Comparison of ENCODE assay signal across 9 cellular contexts in the genomic region with DNA sequence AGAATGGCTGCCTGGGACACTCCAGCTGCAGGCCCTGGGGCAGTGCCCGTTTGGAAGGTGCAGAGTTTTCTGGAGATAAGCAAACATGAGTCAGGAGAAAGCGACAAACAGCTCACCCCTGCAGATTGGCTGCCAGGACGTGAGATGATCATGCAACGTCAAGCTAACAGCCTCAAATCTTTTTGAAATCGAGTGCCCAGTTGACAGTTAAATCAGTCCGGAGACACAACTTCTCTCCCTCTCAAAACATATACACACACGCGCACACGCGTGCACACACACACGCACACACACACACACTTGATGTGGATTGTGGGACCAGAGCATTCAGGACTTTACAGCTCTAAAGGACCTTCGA. TPM values are rescaled to one million over a fixed set of nuclear protein-coding genes. Genes with fewer than 3 reads are reported as not detected.
DNase-seq lines count a peak whose midpoint lies in the region; ATAC-seq, FAIRE-seq and TF ChIP-seq lines count a peak whose summit lies in the region.
"Had no signal": no experiment of that assay in that cellular context is flagged by ENCODE, and none has a peak within 500 bp of the region (broad histone marks: within the 10 kb centered on the region; RNA-seq: fewer than 3 reads in every experiment).

No MANE protein-coding gene starts in this region.

- H3K4me3 Mint-ChIP-seq in CD4-positive, alpha-beta memory T cell: peak overlapping the region in 7 of 8 donors; percentile 65 to 88 (median 86)
- peak overlapping the region; percentile 64 for H3K4me3 Mint-ChIP-seq in activated CD4-positive, alpha-beta memory T cell treated with anti-CD3 and anti-CD28 coated beads, Interleukin-2, amount 10 ng/mL, durations not matched to agents 7 days and 5 days
- no peak overlapping the region for H3K4me3 Mint-ChIP-seq in type B pancreatic cell

- no peaks in the 10 kb centered on the region for H3K36me3 ChIP-seq in CD4-positive, alpha-beta memory T cell (ENCODE audit: insufficient read depth, low read length)
- no peaks in the 10 kb centered on the region for H3K36me3 ChIP-seq in KMS-11 (ENCODE audit: insufficient read depth)
- H3K36me3 ChIP-seq in keratinocyte (ENCODE audit: control insufficient read depth in 2 of 2, extremely low read depth in 1 of 2, insufficient read depth in 2 of 2, low read length in 2 of 2): no peaks in the 10 kb centered on the region

- no peaks in the 10 kb centered on the region for H3K79me2 ChIP-seq in KMS-11 (ENCODE audit: insufficient read depth, low read depth)
- H3K79me2 ChIP-seq in keratinocyte (ENCODE audit: control insufficient read depth, insufficient read depth, low read length): no peaks in the 10 kb centered on the region

- intact Hi-C loops in CD4-positive, alpha-beta memory T cell (cut with micrococcal nuclease): no loop called here

- H3K27ac Mint-ChIP-seq in CD4-positive, alpha-beta memory T cell: peak overlapping the region; percentile 81 to 99 (median 94)
- peak overlapping the region; percentile 91 for H3K27ac Mint-ChIP-seq in activated CD4-positive, alpha-beta memory T cell treated with anti-CD3 and anti-CD28 coated beads, Interleukin-2, amount 10 ng/mL, durations not matched to agents 7 days and 5 days
- no peak overlapping the region for H3K27ac Mint-ChIP-seq in type B pancreatic cell

- no peaks in the 10 kb centered on the region for H3K9me1 ChIP-seq in keratinocyte (ENCODE audit: control insufficient read depth, extremely low read depth, insufficient read depth, low read length)

- no peak for ATAC-seq in HG03442 (IDR thresholded peaks at IDR 0.05; ENCODE audit: unreplicated experiment)

- CTCF ChIA-PET in CD4-positive, alpha-beta memory T cell (lab: Charles Lee; ENCODE audit: partially characterized antibody): interaction anchor here (0.7 to 12.4 kb wide), 18 partner anchors 9 to 315 kb away, joined by 3 to 89 read pairs (median 6); a partner anchor contains a TSS
- CTCF ChIA-PET in activated CD4-positive, alpha-beta memory T cell treated with anti-CD3 and anti-CD28 coated beads, Interleukin-2, amount 10 ng/mL, durations not matched to agents 7 days and 5 days (lab: Charles Lee): interaction anchor here (1.0 to 7.9 kb wide), 13 partner anchors 9 to 120 kb away, joined by 3 to 66 read pairs (median 4); a partner anchor contains a TSS

- H3K27me3 ChIP-seq in CD4-positive, alpha-beta memory T cell (ENCODE audit: insufficient read depth, low read length): no peaks in the 10 kb centered on the region
- H3K27me3 ChIP-seq in KMS-11 (ENCODE audit: insufficient read depth, low read depth) (no peaks in the 10 kb centered on the region), keratinocyte (ENCODE audit: control insufficient read depth, extremely low read depth, insufficient read depth, low read length) (no peaks in the 10 kb centered on the region)

- DNase-seq in CD4-positive, alpha-beta memory T cell: no peak
- no peak for DNase-seq in activated CD4-positive, alpha-beta memory T cell treated with anti-CD3 and anti-CD28 coated beads, Interleukin-2, amount 10 ng/mL, durations not matched to agents 7 days and 5 days
- DNase-seq in keratinocyte (ENCODE audit: low read depth, low spot score): no peak
- no peak for DNase-seq in type B pancreatic cell (ENCODE audit: extremely low spot score, unreplicated experiment)
- no peak for DNase-seq in SHP77 treated with DMSO at 0.1 percent for 48 hours (lab: John Stamatoyannopoulos, UW)
- DNase-seq in RCC 7860 (ENCODE audit: low spot score): no peak
- DNase-seq: activated gamma-delta T cell had no signal

- H3K4me2 ChIP-seq in KMS-11 (peak overlapping the region; percentile 42; the same call in 1 of the 2 replicates), keratinocyte (ENCODE audit: control insufficient read depth, extremely low read depth, insufficient read depth, low read depth, low read length) (peak overlapping the region; percentile 27)

- no peak for TF ChIP-seq CTCF in KMS-11 (conservative IDR thresholded peaks at IDR 0.05; ENCODE audit: low read depth, low read length)
- TF ChIP-seq CTCF in keratinocyte (optimal IDR thresholded peaks at IDR 0.05 in 1 of 3, IDR thresholded peaks at IDR 0.05 in 1 of 3, conservative IDR thresholded peaks at IDR 0.05 in 1 of 3; ENCODE audit: extremely low read depth in 1 of 3, insufficient read depth in 2 of 3, low read length in 3 of 3): no peak
- TF ChIP-seq CTCF in type B pancreatic cell (conservative IDR thresholded peaks at IDR 0.05): no peak

- H3K4me1 ChIP-seq in CD4-positive, alpha-beta memory T cell (ENCODE audit: insufficient read depth, low read length): peaks cover 100% of the 10 kb centered on the region
- peaks cover 86% of the 10 kb centered on the region for H3K4me1 ChIP-seq in KMS-11 (ENCODE audit: low read depth, poor library complexity, severe bottlenecking)
- peaks cover 32% of the 10 kb centered on the region for H3K4me1 ChIP-seq in keratinocyte (ENCODE audit: control insufficient read depth, extremely low read depth, insufficient read depth, low read length)

- no peaks in the 10 kb centered on the region for H3K27me3 Mint-ChIP-seq in CD4-positive, alpha-beta memory T cell
- H3K27me3 Mint-ChIP-seq in activated CD4-positive, alpha-beta memory T cell treated with anti-CD3 and anti-CD28 coated beads, Interleukin-2, amount 10 ng/mL, durations not matched to agents 7 days and 5 days: no peaks in the 10 kb centered on the region
- peaks cover 9% of the 10 kb centered on the region for H3K27me3 Mint-ChIP-seq in type B pancreatic cell

- POLR2A ChIA-PET in CD4-positive, alpha-beta memory T cell (lab: Charles Lee; ENCODE audit: partially characterized antibody): interaction anchor here (0.6 to 16.2 kb wide), 13 partner anchors 9 to 289 kb away, joined by 3 to 493 read pairs (median 9); a partner anchor contains a TSS
- POLR2A ChIA-PET in activated CD4-positive, alpha-beta memory T cell treated with anti-CD3 and anti-CD28 coated beads, Interleukin-2, amount 10 ng/mL, durations not matched to agents 7 days and 5 days (lab: Charles Lee): interaction anchor here (1.1 to 21.3 kb wide), 12 partner anchors 9 to 886 kb away, joined by 3 to 512 read pairs (median 10); a partner anchor contains a TSS

- dilution Hi-C loops in keratinocyte (cut with MboI; ENCODE audit: extremely low pct_ligation_motif_present, low sequenced_read_pairs): no loop called here

- peaks cover 0 to 2% (median 0%) of the 10 kb centered on the region in 8 donors for H3K9me3 Mint-ChIP-seq in CD4-positive, alpha-beta memory T cell
- no peaks in the 10 kb centered on the region for H3K9me3 Mint-ChIP-seq in activated CD4-positive, alpha-beta memory T cell treated with anti-CD3 and anti-CD28 coated beads, Interleukin-2, amount 10 ng/mL, durations not matched to agents 7 days and 5 days
- H3K9me3 Mint-ChIP-seq in type B pancreatic cell: no peaks in the 10 kb centered on the region

- H3K4me1 Mint-ChIP-seq in CD4-positive, alpha-beta memory T cell: peaks cover 79 to 97% (median 90%) of the 10 kb centered on the region in 4 donors
- peaks cover 91% of the 10 kb centered on the region for H3K4me1 Mint-ChIP-seq in activated CD4-positive, alpha-beta memory T cell treated with anti-CD3 and anti-CD28 coated beads, Interleukin-2, amount 10 ng/mL, durations not matched to agents 7 days and 5 days
- peaks cover 23% of the 10 kb centered on the region for H3K4me1 Mint-ChIP-seq in type B pancreatic cell (ENCODE audit: unreplicated experiment)

- H3K36me3 Mint-ChIP-seq in CD4-positive, alpha-beta memory T cell: no peaks in the 10 kb centered on the region
- H3K36me3 Mint-ChIP-seq in activated CD4-positive, alpha-beta memory T cell treated with anti-CD3 and anti-CD28 coated beads, Interleukin-2, amount 10 ng/mL, durations not matched to agents 7 days and 5 days (ENCODE audit: low read depth): no peaks in the 10 kb centered on the region
- H3K36me3 Mint-ChIP-seq in type B pancreatic cell: no peaks in the 10 kb centered on the region

- no peak overlapping the region for H2AFZ ChIP-seq in KMS-11 (ENCODE audit: low read depth)
- H2AFZ ChIP-seq in keratinocyte (ENCODE audit: control insufficient read depth, low read length): no peak overlapping the region

- H3K27ac ChIP-seq in CD4-positive, alpha-beta memory T cell (ENCODE audit: low read depth, low read length): peak overlapping the region; percentile 3
- H3K27ac ChIP-seq in KMS-11 (peak overlapping the region; percentile 91), keratinocyte (ENCODE audit: control insufficient read depth, insufficient read depth, low read length) (no peak overlapping the region)

- peak overlapping the region; percentile 51; the same call in 1 of the 2 replicates for H3K9ac ChIP-seq in KMS-11
- no peak overlapping the region for H3K9ac ChIP-seq in keratinocyte (ENCODE audit: control insufficient read depth, extremely low read depth, insufficient read depth, low read length)

- H3K9me3 ChIP-seq in CD4-positive, alpha-beta memory T cell (ENCODE audit: control insufficient read depth in 1 of 2, low read length in 2 of 2): no peaks in the 10 kb centered on the region
- no peaks in the 10 kb centered on the region for H3K9me3 ChIP-seq in keratinocyte (ENCODE audit: control insufficient read depth, low read depth, low read length)

- H4K20me1 ChIP-seq in KMS-11 (ENCODE audit: insufficient read depth) (no peaks in the 10 kb centered on the region), keratinocyte (ENCODE audit: control insufficient read depth, extremely low read depth, insufficient read depth, low read length) (no peaks in the 10 kb centered on the region)

- no peak overlapping the region for H3K4me3 ChIP-seq in CD4-positive, alpha-beta memory T cell (ENCODE audit: low read length in 2 of 2)
- H3K4me3 ChIP-seq in KMS-11 (IDR thresholded peaks at IDR 0.05; ENCODE audit: insufficient read depth, low read depth, low read length) (no peak overlapping the region), keratinocyte (ENCODE audit: control insufficient read depth in 2 of 3, extremely low read depth in 1 of 3, insufficient read depth in 2 of 3, low read depth in 1 of 3, low read length in 3 of 3) (no peak overlapping the region)

- FAIRE-seq in keratinocyte (lab: Jason Lieb, UNC) (no peak), RCC 7860 (lab: Jason Lieb, UNC) (no peak)

RNA-seq across cellular contexts. Expression of a gene that starts 49.4 kb away (rescaled TPM):
- 10 to 100 TPM; 13.9 to 14.8 TPM for total RNA-seq in CD4-positive, alpha-beta memory T cell
- polyA plus RNA-seq in CD4-positive, alpha-beta memory T cell: 10 to 100 TPM in 1 of 2 donors, 1 to 10 TPM in 1; 5.3 to 43.0 TPM
- total RNA-seq in activated CD4-positive, alpha-beta memory T cell treated with anti-CD3 and anti-CD28 coated beads, Interleukin-2, amount 10 ng/mL, durations not matched to agents 7 days and 5 days: 10 to 100 TPM; 64.5 to 66.1 TPM
- 0.10 to 0.13 TPM (median 0.10 TPM) in 3 replicates for polyA plus RNA-seq in keratinocyte
- 0.07 TPM for polyA plus RNA-seq in keratinocyte (2011; ENCODE audit: low read depth)
- 0.06 and 0.13 TPM in 2 replicates for polyA plus RNA-seq in keratinocyte (2011; cell fraction: cytosol; rRNA removed)
- polyA plus RNA-seq in keratinocyte (2011; cell fraction: nucleus; rRNA removed): 0.17 and 0.18 TPM in 2 replicates
- polyA plus RNA-seq in keratinocyte (2012; ENCODE audit: low replicate concordance): 0.13 and 0.28 TPM in 2 replicates
- 0.07 to 0.63 TPM (median 0.35 TPM) in 3 replicates for polyA minus RNA-seq in keratinocyte
- 0.38 TPM for polyA minus RNA-seq in keratinocyte (2011; cell fraction: cytosol; rRNA and poly(A)+ RNA removed)
- polyA minus RNA-seq in keratinocyte (2011; cell fraction: nucleus; rRNA and poly(A)+ RNA removed): 0.31 and 0.32 TPM in 2 replicates
- 12.9 and 13.8 TPM in 2 replicates for total RNA-seq in type B pancreatic cell (ENCODE audit: low replicate concordance)
